34 cellular contexts compared by ENCODE assay signal in genomic region chr3:87135412-87135811, GRCh38.
"Had no signal": no experiment of that assay in that cellular context is flagged by ENCODE, and none has a peak within 500 bp of the region (broad histone marks: within the 10 kb centered on the region; RNA-seq: fewer than 3 reads in every experiment).

No MANE protein-coding gene starts in this region.

- DNase-seq: Karpas-422, Kasumi-1, KG1, MG63, MM.1S, MV-4-11, NCI-H1048, NCI-H1092, NCI-H1092 treated with DMSO at 0.1 percent for 48 hours, NCI-H1105, NCI-H1105 treated with DMSO at 0.1 percent for 48 hours, NCI-H1417, NCI-H1417 treated with DMSO at 0.1 percent for 48 hours, NCI-H1436, NCI-H1436 treated with DMSO at 0.1 percent for 48 hours, NCI-H146, NCI-H1694, NCI-H1694 treated with DMSO at 0.1 percent for 48 hours, NCI-H187, NCI-H187 treated with DMSO at 0.1 percent for 48 hours, NCI-H1930, NCI-H2029, NCI-H2029 treated with DMSO at 0.1 percent for 48 hours, NCI-H2081, NCI-H2081 treated with DMSO at 0.1 percent for 48 hours, NCI-H2107, NCI-H2171, NCI-H2227 treated with DMSO at 0.1 percent for 48 hours, NCI-H226, NCI-H345, NCI-H446, NCI-H446 treated with DMSO at 0.1 percent for 48 hours, NCI-H510A had no signal

- H3K27ac ChIP-seq: KMS-11 had no signal

- H3K9ac ChIP-seq: KMS-11 had no signal

- H3K36me3 ChIP-seq: MG63 had no signal

- H3K27me3 ChIP-seq: MG63 had no signal

- H3K4me3 ChIP-seq: MG63 had no signal

- H3K9me3 ChIP-seq: MG63 had no signal

- H3K4me2 ChIP-seq: KMS-11 had no signal
